In genomic region chr2:232333361-232334135, GRCh38 we compare ENCODE assay signal across 9 cellular contexts. TPM values are rescaled to one million over a fixed set of nuclear protein-coding genes. Genes with fewer than 3 reads are reported as not detected.
DNase-seq lines count a peak whose midpoint lies in the region; ATAC-seq and TF ChIP-seq lines count a peak whose summit lies in the region.
"Had no signal": no experiment of that assay in that cellular context is flagged by ENCODE, and none has a peak within 500 bp of the region (broad histone marks: within the 10 kb centered on the region; RNA-seq: fewer than 3 reads in every experiment).

No MANE protein-coding gene starts in this region.

- no peaks in the 10 kb centered on the region for H3K4me1 Mint-ChIP-seq in MCF 10A (ENCODE audit: insufficient read depth, unreplicated experiment)

- no peak overlapping the region for H3K4me3 ChIP-seq in HEK293 (ENCODE audit: low read depth, low read length)

- H3K36me3 Mint-ChIP-seq in MCF 10A (ENCODE audit: insufficient read depth, unreplicated experiment): peaks cover 12% of the 10 kb centered on the region
- H3K36me3 Mint-ChIP-seq: activated naive CD8-positive, alpha-beta T cell had no signal

- H3K9me3 Mint-ChIP-seq in MCF 10A (ENCODE audit: unreplicated experiment): no peaks in the 10 kb centered on the region

- no peak overlapping the region for H3K27ac Mint-ChIP-seq in MCF 10A (ENCODE audit: low read depth, unreplicated experiment)
- H3K27ac Mint-ChIP-seq: activated naive CD8-positive, alpha-beta T cell had no signal

- in situ Hi-C loops in Caki2 (cut with HindIII; ENCODE audit: low pct_unique_long_range_greater_than_20kb, low sequenced_read_pairs): no loop called here

- H3K36me3 ChIP-seq in HEK293 (ENCODE audit: control insufficient read depth in 2 of 2, insufficient read depth in 1 of 2, low read length in 2 of 2): no peaks in the 10 kb centered on the region

- intact Hi-C loops in MCF 10A (cut with micrococcal nuclease): loop anchor here (2.0 kb wide), 1 partner anchor 107 kb away; no protein-coding TSS in a partner anchor

- H3K9me3 ChIP-seq in HEK293 (ENCODE audit: control insufficient read depth, insufficient read depth, low read depth, low read length): no peaks in the 10 kb centered on the region

- H3K4me3 Mint-ChIP-seq in MCF 10A (ENCODE audit: unreplicated experiment): no peak overlapping the region
- H3K4me3 Mint-ChIP-seq: activated naive CD8-positive, alpha-beta T cell had no signal

- no peak overlapping the region for H3K27ac ChIP-seq in HEK293 (ENCODE audit: extremely low read depth, low read depth, low read length)

- H3K27me3 Mint-ChIP-seq in MCF 10A (ENCODE audit: insufficient read depth, unreplicated experiment): no peaks in the 10 kb centered on the region
- H3K27me3 Mint-ChIP-seq: activated naive CD8-positive, alpha-beta T cell had no signal

- no peak for TF ChIP-seq CTCF in HEK293 (tag by site-specific recombination; IDR thresholded peaks at IDR 0.05)
- peak; percentile 55 for TF ChIP-seq CTCF in MCF 10A (IDR thresholded peaks at IDR 0.05; ENCODE audit: unreplicated experiment)

- ATAC-seq in GM21825 (IDR thresholded peaks at IDR 0.05; ENCODE audit: unreplicated experiment): no peak
- no peak for ATAC-seq in GM21423 (IDR thresholded peaks at IDR 0.05; ENCODE audit: unreplicated experiment)
- no peak for ATAC-seq in HG03045 (IDR thresholded peaks at IDR 0.05; ENCODE audit: unreplicated experiment)

- no TSS peak for BruUV-seq in MCF 10A (replicated peaks; lab: Mats Ljungman, UMichigan)

- CTCF ChIA-PET in HEK293 (lab: Yijun Ruan, JAX): interaction anchor here (0.6 to 3.0 kb wide), 5 partner anchors 19 to 432 kb away, joined by 3 to 20 read pairs (median 4); no protein-coding TSS in a partner anchor
- CTCF ChIA-PET in MCF 10A (lab: Yijun Ruan, JAX): interaction anchor here (0.5 to 4.8 kb wide), 13 partner anchors 8 to 827 kb away, joined by 3 to 48 read pairs (median 4); no protein-coding TSS in a partner anchor

- peak; percentile 19 for DNase-seq in Caki2 (ENCODE audit: low read depth)
- peak; percentile 30 for DNase-seq in MCF 10A (ENCODE audit: unreplicated experiment)
- DNase-seq in lung microvascular endothelial cell (ENCODE audit: low read depth in 2 of 2): peak; percentile 22 to 51
- no peak for DNase-seq in activated CD4-positive, CD25-positive, alpha-beta regulatory T cell (lab: John Stamatoyannopoulos, UW)

- no peaks in the 10 kb centered on the region for H3K4me1 ChIP-seq in HEK293 (ENCODE audit: control insufficient read depth, insufficient read depth, low read length)

- POLR2A ChIA-PET in HEK293 (lab: Yijun Ruan, JAX) (no interaction called here), MCF 10A (lab: Yijun Ruan, JAX) (no interaction called here)

TF ChIP-seq in HEK293, 187 proteins besides CTCF, POLR2A, EP300 and RAD21:
- TF ChIP-seq ZNF548 (tag by site-specific recombination; IDR thresholded peaks at IDR 0.05): no peak
- TF ChIP-seq ZIC2 (tag by site-specific recombination; IDR thresholded peaks at IDR 0.05): peak; percentile 68

RNA-seq across cellular contexts. Expression of gene ALPP, which starts 45.0 kb away (rescaled TPM):
- total RNA-seq in Caki2 (2014; rRNA removed; shearing (Covaris generic); ENCODE audit: low replicate concordance): not detected in 2 replicates
- total RNA-seq in MCF 10A (2022) (0.35 and 0.64 TPM in 2 replicates), lung microvascular endothelial cell (not detected in 2 replicates)

Comparison
In these comparisons a context has a peak if more than half of its experiments do, and no peak if none do; other contexts are left out.
1. DNase-seq: peak in Caki2 (single experiment), MCF 10A (single experiment) and lung microvascular endothelial cell (2 of 2); none in activated CD4-positive, CD25-positive, alpha-beta regulatory T cell (0 of 4).